Comparison of ENCODE assay signal across 9 cellular contexts in the genomic region with DNA sequence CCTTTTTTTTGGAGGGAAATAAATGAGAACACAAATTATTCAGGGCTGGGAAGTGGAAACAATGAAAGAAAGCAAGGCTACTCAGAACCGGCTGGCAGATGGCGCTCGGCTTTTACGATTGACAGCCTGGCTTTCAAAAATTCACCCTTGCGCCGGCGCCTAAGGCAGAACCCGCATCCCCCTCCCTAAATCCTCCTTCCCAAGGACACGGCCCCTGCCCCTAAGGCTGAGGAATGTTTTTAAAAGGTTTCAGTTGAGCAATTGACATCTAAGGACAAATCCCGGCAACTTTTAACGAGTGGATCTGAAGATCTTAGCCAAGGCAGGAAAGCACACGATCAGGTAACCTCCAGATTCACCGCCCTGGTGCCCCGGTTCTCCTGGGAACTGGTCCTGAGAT. TPM values are rescaled to one million over a fixed set of nuclear protein-coding genes. Genes with fewer than 3 reads are reported as not detected.
DNase-seq lines count a peak whose midpoint lies in the region; ATAC-seq and TF ChIP-seq lines count a peak whose summit lies in the region.
"Had no signal": no experiment of that assay in that cellular context is flagged by ENCODE, and none has a peak within 500 bp of the region (broad histone marks: within the 10 kb centered on the region; RNA-seq: fewer than 3 reads in every experiment).

No MANE protein-coding gene starts in this region.

- H3K4me3 ChIP-seq in SK-N-SH (ENCODE audit: low read depth in 2 of 2, low read length in 1 of 2) (no peak overlapping the region), OCI-LY3 (ENCODE audit: low read length) (no peak overlapping the region; the same call in 1 of the 2 replicates), epithelial cell of proximal tubule (ENCODE audit: low read depth, low read length) (no peak overlapping the region), smooth muscle cell (no peak overlapping the region)

- H3K27me3 ChIP-seq in SK-N-SH (ENCODE audit: insufficient read depth) = no peaks in the 10 kb centered on the region
- peaks cover 24% of the 10 kb centered on the region for H3K27me3 ChIP-seq in OCI-LY3 (ENCODE audit: low read depth, low read length)
- peaks cover 3% of the 10 kb centered on the region for H3K27me3 ChIP-seq in smooth muscle cell (ENCODE audit: low read depth)

- H3K4me2 ChIP-seq in SK-N-SH (no peak overlapping the region), OCI-LY3 (ENCODE audit: low read length) (peak overlapping the region; percentile 52), smooth muscle cell (no peak overlapping the region)

- H3K79me2 ChIP-seq in SK-N-SH (ENCODE audit: insufficient read depth) (no peaks in the 10 kb centered on the region), OCI-LY3 (ENCODE audit: low read length) (no peaks in the 10 kb centered on the region), smooth muscle cell (ENCODE audit: low read depth) (no peaks in the 10 kb centered on the region)

- H3K9ac ChIP-seq in SK-N-SH (no peak overlapping the region), OCI-LY3 (ENCODE audit: low read length) (no peak overlapping the region), smooth muscle cell (ENCODE audit: low read depth) (no peak overlapping the region)

- TF ChIP-seq EP300 in SK-N-SH (IDR thresholded peaks at IDR 0.05; ENCODE audit: borderline replicate concordance in 1 of 2, low read depth in 1 of 2, low read length in 1 of 2) = no peak

- H4K20me1 ChIP-seq in SK-N-SH (ENCODE audit: insufficient read depth) (no peaks in the 10 kb centered on the region), OCI-LY3 (ENCODE audit: insufficient read depth, low read length) (no peaks in the 10 kb centered on the region), smooth muscle cell (ENCODE audit: low read depth) (no peaks in the 10 kb centered on the region)

- CTCF ChIA-PET in SK-N-SH (lab: Yijun Ruan, JAX) = interaction anchor here (1.5 to 4.7 kb wide), 7 partner anchors 11 to 586 kb away, joined by 3 to 47 read pairs (median 11); no protein-coding TSS in a partner anchor

- no peaks in the 10 kb centered on the region for H3F3A ChIP-seq in SK-N-SH (replicated peaks; ENCODE audit: insufficient read depth)
- H3F3A ChIP-seq in smooth muscle cell (ENCODE audit: low read depth) = no peaks in the 10 kb centered on the region

- TF ChIP-seq RAD21 in SK-N-SH (IDR thresholded peaks at IDR 0.05; ENCODE audit: low read length) = peak; percentile 27; the same call in 1 of the 2 replicates

- 83% methylated on average over 14 of the region's 14 CpGs for WGBS in SK-N-SH (ENCODE audit: low lambda C conversion rate)
- 24% methylated on average over 14 of the region's 14 CpGs for WGBS in smooth muscle cell (ENCODE audit: low lambda C conversion rate)

- POLR2A ChIA-PET in SK-N-SH (lab: Yijun Ruan, JAX) = no interaction called here

- DNase-seq in SK-N-SH (no peak), epithelial cell of proximal tubule (ENCODE audit: low read depth) (no peak), smooth muscle cell (lab: John Stamatoyannopoulos, UW; ENCODE audit: unreplicated experiment) (no peak), pons (ENCODE audit: low spot score) (no peak), GM19240 (ENCODE audit: insufficient read length, low spot score) (no peak)
- DNase-seq: KG1 had no signal

- H3K36me3 ChIP-seq in SK-N-SH (replicated peaks in 1 of 2; ENCODE audit: control insufficient read depth in 1 of 2, insufficient read depth in 2 of 2, low read length in 1 of 2) (no peaks in the 10 kb centered on the region), OCI-LY3 (replicated peaks; ENCODE audit: low read depth, low read length) (no peaks in the 10 kb centered on the region), smooth muscle cell (ENCODE audit: low read depth) (no peaks in the 10 kb centered on the region)

- ATAC-seq in SK-N-SH treated with all-trans-retinoic acid at 6 μM for 48 hours (no peak), HG02885 (IDR thresholded peaks at IDR 0.05; ENCODE audit: poor library complexity, unreplicated experiment) (no peak)

- no peaks in the 10 kb centered on the region for H3K9me3 ChIP-seq in SK-N-SH
- H3K9me3 ChIP-seq in OCI-LY3 (ENCODE audit: insufficient read depth, low read length) = no peaks in the 10 kb centered on the region
- H3K9me3 ChIP-seq in smooth muscle cell (replicated peaks; ENCODE audit: low read depth) = no peaks in the 10 kb centered on the region

- peaks cover 0 to 6% of the 10 kb centered on the region in 2 experiments; a peak in 1 of 4 replicates for H3K4me1 ChIP-seq in SK-N-SH (ENCODE audit: control insufficient read depth in 1 of 2, insufficient read depth in 2 of 2, low read depth in 1 of 2, low read length in 1 of 2)
- H3K4me1 ChIP-seq in OCI-LY3 (ENCODE audit: low read length) = peaks cover 17% of the 10 kb centered on the region
- no peaks in the 10 kb centered on the region for H3K4me1 ChIP-seq in smooth muscle cell (ENCODE audit: low read depth)

- no peak overlapping the region for H2AFZ ChIP-seq in SK-N-SH (ENCODE audit: low read depth)
- peak overlapping the region; percentile 66 for H2AFZ ChIP-seq in OCI-LY3 (ENCODE audit: low read depth, low read length)
- H2AFZ ChIP-seq in smooth muscle cell (ENCODE audit: low read depth) = no peak overlapping the region

- no peaks in the 10 kb centered on the region for H3K9me2 ChIP-seq in SK-N-SH

- TF ChIP-seq CTCF in SK-N-SH (IDR thresholded peaks at IDR 0.05) (no peak), OCI-LY3 (IDR thresholded peaks at IDR 0.05; ENCODE audit: low read depth, low read length) (peak; percentile 90), epithelial cell of proximal tubule (conservative IDR thresholded peaks at IDR 0.05; ENCODE audit: low read depth, low read length) (peak; percentile 51), smooth muscle cell (IDR thresholded peaks at IDR 0.05; ENCODE audit: borderline replicate concordance, insufficient read depth, poor library complexity, severe bottlenecking) (peak; percentile 36)

- H3K27ac ChIP-seq in SK-N-SH (ENCODE audit: low read depth in 2 of 2, low read length in 1 of 2) (no peak overlapping the region), OCI-LY3 (ENCODE audit: low read length) (no peak overlapping the region), smooth muscle cell (ENCODE audit: low read depth) (no peak overlapping the region)

TF ChIP-seq in SK-N-SH, 30 proteins besides CTCF, POLR2A, EP300 and RAD21:
- TF ChIP-seq SMC3 (IDR thresholded peaks at IDR 0.05; ENCODE audit: low read depth, low read length) = no peak
- no peak for TF ChIP-seq TEAD4 (IDR thresholded peaks at IDR 0.05; ENCODE audit: borderline replicate concordance, insufficient read depth)

TF ChIP-seq in SK-N-SH treated with all-trans-retinoic acid at 6 μM for 48 hours, 23 proteins besides CTCF, POLR2A, EP300 and RAD21 (continues in another document):
- no peak for TF ChIP-seq RARB (CRISPR knock-in tag; IDR thresholded peaks at IDR 0.05)
- no peak for TF ChIP-seq TCF4 (CRISPR knock-in tag; IDR thresholded peaks at IDR 0.05; ENCODE audit: borderline replicate concordance)
- TF ChIP-seq, protein P1, sequence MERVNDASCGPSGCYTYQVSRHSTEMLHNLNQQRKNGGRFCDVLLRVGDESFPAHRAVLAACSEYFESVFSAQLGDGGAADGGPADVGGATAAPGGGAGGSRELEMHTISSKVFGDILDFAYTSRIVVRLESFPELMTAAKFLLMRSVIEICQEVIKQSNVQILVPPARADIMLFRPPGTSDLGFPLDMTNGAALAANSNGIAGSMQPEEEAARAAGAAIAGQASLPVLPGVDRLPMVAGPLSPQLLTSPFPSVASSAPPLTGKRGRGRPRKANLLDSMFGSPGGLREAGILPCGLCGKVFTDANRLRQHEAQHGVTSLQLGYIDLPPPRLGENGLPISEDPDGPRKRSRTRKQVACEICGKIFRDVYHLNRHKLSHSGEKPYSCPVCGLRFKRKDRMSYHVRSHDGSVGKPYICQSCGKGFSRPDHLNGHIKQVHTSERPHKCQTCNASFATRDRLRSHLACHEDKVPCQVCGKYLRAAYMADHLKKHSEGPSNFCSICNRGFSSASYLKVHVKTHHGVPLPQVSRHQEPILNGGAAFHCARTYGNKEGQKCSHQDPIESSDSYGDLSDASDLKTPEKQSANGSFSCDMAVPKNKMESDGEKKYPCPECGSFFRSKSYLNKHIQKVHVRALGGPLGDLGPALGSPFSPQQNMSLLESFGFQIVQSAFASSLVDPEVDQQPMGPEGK (CRISPR knock-in tag; IDR thresholded peaks at IDR 0.05; ENCODE audit: borderline replicate concordance) = no peak
- TF ChIP-seq, protein P2, sequence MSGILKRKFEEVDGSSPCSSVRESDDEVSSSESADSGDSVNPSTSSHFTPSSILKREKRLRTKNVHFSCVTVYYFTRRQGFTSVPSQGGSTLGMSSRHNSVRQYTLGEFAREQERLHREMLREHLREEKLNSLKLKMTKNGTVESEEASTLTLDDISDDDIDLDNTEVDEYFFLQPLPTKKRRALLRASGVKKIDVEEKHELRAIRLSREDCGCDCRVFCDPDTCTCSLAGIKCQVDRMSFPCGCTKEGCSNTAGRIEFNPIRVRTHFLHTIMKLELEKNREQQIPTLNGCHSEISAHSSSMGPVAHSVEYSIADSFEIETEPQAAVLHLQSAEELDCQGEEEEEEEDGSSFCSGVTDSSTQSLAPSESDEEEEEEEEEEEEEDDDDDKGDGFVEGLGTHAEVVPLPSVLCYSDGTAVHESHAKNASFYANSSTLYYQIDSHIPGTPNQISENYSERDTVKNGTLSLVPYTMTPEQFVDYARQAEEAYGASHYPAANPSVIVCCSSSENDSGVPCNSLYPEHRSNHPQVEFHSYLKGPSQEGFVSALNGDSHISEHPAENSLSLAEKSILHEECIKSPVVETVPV (CRISPR knock-in tag; IDR thresholded peaks at IDR 0.05) = no peak
- no peak for TF ChIP-seq GLIS3 (CRISPR knock-in tag; IDR thresholded peaks at IDR 0.05)

RNA-seq across cellular contexts. Expression of gene GNAS, which starts 16.3 kb away (rescaled TPM):
- 1,011 and 1,562 TPM in 2 replicates for polyA plus RNA-seq in SK-N-SH (2012; rRNA removed)
- 1,261 and 1,880 TPM in 2 replicates for polyA plus RNA-seq in SK-N-SH (2012; cell fraction: cytosol; rRNA removed)
- 1,323 and 1,902 TPM in 2 replicates for polyA plus RNA-seq in SK-N-SH (2012; cell fraction: nucleus; rRNA removed)
- total RNA-seq in epithelial cell of proximal tubule = 492 and 828 TPM in 2 replicates
- 1,103 and 1,240 TPM in 2 replicates for total RNA-seq in smooth muscle cell
- polyA plus RNA-seq in smooth muscle cell = 1,914 and 1,960 TPM in 2 replicates

RNA-seq across cellular contexts. Expression of gene GNAS-AS1, which starts 18.1 kb away (rescaled TPM):
- 1.2 and 1.5 TPM in 2 replicates for polyA plus RNA-seq in SK-N-SH (2012; rRNA removed)
- polyA plus RNA-seq in SK-N-SH (2012; cell fraction: cytosol; rRNA removed) = 0.91 and 1.0 TPM in 2 replicates
- 2.7 and 3.3 TPM in 2 replicates for polyA plus RNA-seq in SK-N-SH (2012; cell fraction: nucleus; rRNA removed)
- total RNA-seq in epithelial cell of proximal tubule = 0.35 and 0.51 TPM in 2 replicates
- total RNA-seq in smooth muscle cell = 0.13 and 0.40 TPM in 2 replicates
- 0.35 TPM in 1 of 2 replicates, not detected in the other for polyA plus RNA-seq in smooth muscle cell
